ENCODE assay signal across 17 cellular contexts in the genomic region with DNA sequence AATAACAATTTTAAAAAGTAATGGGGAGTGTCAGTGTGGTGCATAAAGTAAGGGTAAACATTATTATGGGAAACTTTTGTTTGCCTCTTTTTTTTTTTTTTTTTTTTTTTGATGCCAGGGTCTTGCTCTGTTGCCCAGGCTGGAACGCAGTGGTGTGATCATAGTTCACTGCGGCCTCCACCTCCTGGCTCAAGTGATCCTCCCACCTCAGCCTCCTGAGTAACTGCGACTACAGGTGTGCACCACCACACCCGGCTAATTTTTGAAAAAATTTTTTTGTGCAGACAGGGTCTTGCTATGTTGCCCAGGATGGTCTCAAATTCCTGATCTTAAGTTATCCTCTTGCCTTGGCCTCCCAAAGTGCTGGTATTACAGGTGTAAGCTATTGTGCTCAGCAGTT. TPM values are rescaled to one million over a fixed set of nuclear protein-coding genes. Genes with fewer than 3 reads are reported as not detected.
A peak's percentile ranks its signal among the peaks of the same experiment; 100 is the strongest.
DNase-seq lines count a peak whose midpoint lies in the region; ATAC-seq and TF ChIP-seq lines count a peak whose summit lies in the region.
"Had no signal": no experiment of that assay in that cellular context is flagged by ENCODE, and none has a peak within 500 bp of the region (broad histone marks: within the 10 kb centered on the region; RNA-seq: fewer than 3 reads in every experiment).

No MANE protein-coding gene starts in this region.

- no peak overlapping the region for H3K4me3 Mint-ChIP-seq in natural killer cell
- H3K4me3 Mint-ChIP-seq in natural killer cell treated with Interleukin-12 subunit alpha and Interleukin-12 subunit beta and Interleukin-15 and Interleukin-18, amount 100 ng/mL, for 72 hours, result no peak overlapping the region
- H3K4me3 Mint-ChIP-seq in activated T-helper 17 cell treated with anti-CD3 and anti-CD28 coated beads, Interleukin-2, amount 50 U/mL, for 72 hours, result no peak overlapping the region
- H3K4me3 Mint-ChIP-seq: IgD-negative memory B cell had no signal

- peaks cover 6% of the 10 kb centered on the region for H3K36me3 Mint-ChIP-seq in natural killer cell
- H3K36me3 Mint-ChIP-seq in natural killer cell treated with Interleukin-12 subunit alpha and Interleukin-12 subunit beta and Interleukin-15 and Interleukin-18, amount 100 ng/mL, for 72 hours, result peaks cover 8% of the 10 kb centered on the region
- peaks cover 64% of the 10 kb centered on the region for H3K36me3 Mint-ChIP-seq in activated T-helper 17 cell treated with anti-CD3 and anti-CD28 coated beads, Interleukin-2, amount 50 U/mL, for 72 hours (ENCODE audit: low read depth)

- no peak for TF ChIP-seq CTCF in natural killer cell (IDR thresholded peaks at IDR 0.05)
- TF ChIP-seq CTCF in neutrophil (IDR thresholded peaks at IDR 0.05), result no peak
- TF ChIP-seq CTCF in suprapubic skin (IDR thresholded peaks at IDR 0.05), result no peak

- H3K4me1 ChIP-seq in neutrophil (ENCODE audit: control insufficient read depth in 1 of 2, insufficient read depth in 1 of 2, low read depth in 1 of 2, low read length in 1 of 2) (peaks cover 0 to 3% of the 10 kb centered on the region in 2 experiments), suprapubic skin (no peaks in the 10 kb centered on the region)

- 97% methylated on average over 4 of the region's 4 CpGs for WGBS in suprapubic skin

- H3K36me3 ChIP-seq in neutrophil, result peaks cover 38% of the 10 kb centered on the region
- peaks cover 22% of the 10 kb centered on the region for H3K36me3 ChIP-seq in suprapubic skin

- ATAC-seq in natural killer cell (no peak), HG02623 (IDR thresholded peaks at IDR 0.05; ENCODE audit: unreplicated experiment) (no peak)
- ATAC-seq in natural killer cell treated with Interleukin-12 subunit alpha and Interleukin-12 subunit beta and Interleukin-15 and Interleukin-18, amount 100 ng/mL, for 72 hours, result no peak
- no peak for ATAC-seq in activated T-helper 17 cell treated with anti-CD3 and anti-CD28 coated beads, Interleukin-2, amount 50 U/mL, for 72 hours (replicated peaks)

- peak overlapping the region; percentile 36 to 65 for H3K27ac Mint-ChIP-seq in natural killer cell
- H3K27ac Mint-ChIP-seq in natural killer cell treated with Interleukin-12 subunit alpha and Interleukin-12 subunit beta and Interleukin-15 and Interleukin-18, amount 100 ng/mL, for 72 hours, result no peak overlapping the region
- H3K27ac Mint-ChIP-seq in activated T-helper 17 cell treated with anti-CD3 and anti-CD28 coated beads, Interleukin-2, amount 50 U/mL, for 72 hours, result peak overlapping the region; percentile 23

- H3K27me3 Mint-ChIP-seq in natural killer cell (ENCODE audit: low read depth in 2 of 2), result no peaks in the 10 kb centered on the region
- no peaks in the 10 kb centered on the region for H3K27me3 Mint-ChIP-seq in natural killer cell treated with Interleukin-12 subunit alpha and Interleukin-12 subunit beta and Interleukin-15 and Interleukin-18, amount 100 ng/mL, for 72 hours
- no peaks in the 10 kb centered on the region for H3K27me3 Mint-ChIP-seq in activated T-helper 17 cell treated with anti-CD3 and anti-CD28 coated beads, Interleukin-2, amount 50 U/mL, for 72 hours
- H3K27me3 Mint-ChIP-seq: CD4-positive, CD25-positive, alpha-beta regulatory T cell; IgD-negative memory B cell had no signal

- peaks cover 24 to 26% of the 10 kb centered on the region in 2 donors for H3K4me1 Mint-ChIP-seq in natural killer cell
- H3K4me1 Mint-ChIP-seq in natural killer cell treated with Interleukin-12 subunit alpha and Interleukin-12 subunit beta and Interleukin-15 and Interleukin-18, amount 100 ng/mL, for 72 hours (ENCODE audit: low read depth in 2 of 2), result peaks cover 11 to 21% of the 10 kb centered on the region in 2 donors
- H3K4me1 Mint-ChIP-seq in activated T-helper 17 cell treated with anti-CD3 and anti-CD28 coated beads, Interleukin-2, amount 50 U/mL, for 72 hours, result peaks cover 16% of the 10 kb centered on the region

- H3K9me3 Mint-ChIP-seq in natural killer cell, result no peaks in the 10 kb centered on the region
- no peaks in the 10 kb centered on the region for H3K9me3 Mint-ChIP-seq in natural killer cell treated with Interleukin-12 subunit alpha and Interleukin-12 subunit beta and Interleukin-15 and Interleukin-18, amount 100 ng/mL, for 72 hours
- no peaks in the 10 kb centered on the region for H3K9me3 Mint-ChIP-seq in activated T-helper 17 cell treated with anti-CD3 and anti-CD28 coated beads, Interleukin-2, amount 50 U/mL, for 72 hours
- H3K9me3 Mint-ChIP-seq: CD4-positive, CD25-positive, alpha-beta regulatory T cell; IgD-negative memory B cell had no signal

- intact Hi-C loops in natural killer cell (cut with micrococcal nuclease), result no loop called here

- TF ChIP-seq POLR2A in suprapubic skin (IDR thresholded peaks at IDR 0.05), result no peak

- no peak for DNase-seq in natural killer cell
- DNase-seq in natural killer cell treated with Interleukin-12 subunit alpha and Interleukin-12 subunit beta and Interleukin-15 and Interleukin-18, amount 100 ng/mL, for 72 hours (ENCODE audit: low spot score), result no peak
- no peak for DNase-seq in NCI-H2107 treated with DMSO at 0.1 percent for 48 hours (lab: John Stamatoyannopoulos, UW; ENCODE audit: unreplicated experiment)
- no peak for DNase-seq in NOMO-1 (lab: John Stamatoyannopoulos, UW; ENCODE audit: unreplicated experiment in 2 of 2)
- DNase-seq in suprapubic skin (ENCODE audit: low spot score in 2 of 2), result no peak
- DNase-seq: ACHN; Calu3; CD4-positive, CD25-positive, alpha-beta regulatory T cell; DMS 273 treated with DMSO at 0.1 percent for 48 hours; DMS79; GDM1; HCEC 1CT had no signal

- TF ChIP-seq EP300 in suprapubic skin (IDR thresholded peaks at IDR 0.05), result no peak

- H3K27me3 ChIP-seq in neutrophil (no peaks in the 10 kb centered on the region), suprapubic skin (no peaks in the 10 kb centered on the region)
- H3K27me3 ChIP-seq: BLaER1 treated with 17β-estradiol and CSF1 and Interleukin-3, amounts not matched to agents 10 nM and 100 nM had no signal

- peak overlapping the region; percentile 62 for H3K27ac ChIP-seq in neutrophil
- no peak overlapping the region for H3K27ac ChIP-seq in suprapubic skin
- H3K27ac ChIP-seq: BLaER1 treated with 17β-estradiol and CSF1 and Interleukin-3, amounts not matched to agents 10 nM and 100 nM had no signal

- H3K4me3 ChIP-seq in neutrophil (ENCODE audit: low read depth in 1 of 2, low read length in 1 of 2) (no peak overlapping the region), suprapubic skin (no peak overlapping the region)
- H3K4me3 ChIP-seq: BLaER1 treated with 17β-estradiol and CSF1 and Interleukin-3, amounts not matched to agents 10 nM and 100 nM had no signal

- H3K9me3 ChIP-seq in neutrophil, result no peaks in the 10 kb centered on the region
- no peaks in the 10 kb centered on the region for H3K9me3 ChIP-seq in suprapubic skin
- H3K9me3 ChIP-seq: BLaER1 treated with 17β-estradiol and CSF1 and Interleukin-3, amounts not matched to agents 10 nM and 100 nM had no signal

RNA-seq across cellular contexts. Expression of a gene that starts 10.7 kb away (rescaled TPM):
- 10 to 100 TPM; 55.4 to 76.9 (median 70.0) TPM for total RNA-seq in natural killer cell
- 10 to 100 TPM; 64.0 to 81.6 TPM for total RNA-seq in natural killer cell treated with Interleukin-12 subunit alpha and Interleukin-12 subunit beta and Interleukin-15 and Interleukin-18, amount 100 ng/mL, for 72 hours
- 10 to 100 TPM; 40.0 to 42.0 TPM for total RNA-seq in activated T-helper 17 cell treated with anti-CD3 and anti-CD28 coated beads, Interleukin-2, amount 50 U/mL, for 72 hours
- total RNA-seq in suprapubic skin, result 10 to 100 TPM; 42.1 to 58.3 (median 51.2) TPM

Comparison
In these comparisons a context has a peak if more than half of its experiments do, and no peak if none do; other contexts are left out.
1. H3K27ac Mint-ChIP-seq: peak in natural killer cell (2 of 2) and activated T-helper 17 cell treated with anti-CD3 and anti-CD28 coated beads, Interleukin-2, amount 50 U/mL, for 72 hours (single experiment); none in natural killer cell treated with Interleukin-12 subunit alpha and Interleukin-12 subunit beta and Interleukin-15 and Interleukin-18, amount 100 ng/mL, for 72 hours (0 of 2).